In genomic region chr1:67749844-67750689, GRCh38 we compare ENCODE assay signal across 9 cellular contexts.
DNase-seq lines count a peak whose midpoint lies in the region; ATAC-seq and TF ChIP-seq lines count a peak whose summit lies in the region.
"Had no signal": no experiment of that assay in that cellular context is flagged by ENCODE, and none has a peak within 500 bp of the region (broad histone marks: within the 10 kb centered on the region; RNA-seq: fewer than 3 reads in every experiment).

No MANE protein-coding gene starts in this region.

- no peak for TF ChIP-seq CTCF in esophagus muscularis mucosa (IDR thresholded peaks at IDR 0.05)

- H3K9ac ChIP-seq in NT2/D1 (ENCODE audit: insufficient read length, low read depth) (peak overlapping the region; percentile 13), neuronal stem cell (ENCODE audit: low read depth, low read length, poor library complexity) (no peak overlapping the region)

- intact Hi-C loops in esophagus muscularis mucosa (cut with DNase I), result no loop called here

- H3K18ac ChIP-seq in neuronal stem cell (ENCODE audit: low read length), result no peak overlapping the region

- no peak overlapping the region for H3K4me3 Mint-ChIP-seq in activated CD4-positive, alpha-beta memory T cell treated with anti-CD3 and anti-CD28 coated beads, Interleukin-2, amount 10 ng/mL, durations not matched to agents 7 days and 5 days
- no peak overlapping the region for H3K4me3 Mint-ChIP-seq in activated CD8-positive, alpha-beta memory T cell treated with anti-CD3 and anti-CD28 coated beads, Interleukin-2, amount 10 ng/mL, durations not matched to agents 7 days and 5 days
- H3K4me3 Mint-ChIP-seq: CD4-positive, CD25-positive, alpha-beta regulatory T cell had no signal

- peak; percentile 5 for DNase-seq in NCI-H1694 treated with DMSO at 0.1 percent for 48 hours (lab: John Stamatoyannopoulos, UW)
- no peak for DNase-seq in NCI-H1694 (lab: John Stamatoyannopoulos, UW)
- no peak for DNase-seq in NT2/D1 (ENCODE audit: low read depth, low spot score)
- no peak for DNase-seq in esophagus muscularis mucosa (ENCODE audit: extremely low spot score)
- DNase-seq in neuronal stem cell (ENCODE audit: low spot score), result no peak
- no peak for DNase-seq in activated CD4-positive, alpha-beta memory T cell treated with anti-CD3 and anti-CD28 coated beads, Interleukin-2, amount 10 ng/mL, durations not matched to agents 7 days and 5 days
- no peak for DNase-seq in iPS-NIHi7 (ENCODE audit: extremely low spot score)
- DNase-seq in activated CD8-positive, alpha-beta memory T cell treated with anti-CD3 and anti-CD28 coated beads, Interleukin-2, amount 10 ng/mL, durations not matched to agents 7 days and 5 days, result no peak
- DNase-seq: CD4-positive, CD25-positive, alpha-beta regulatory T cell had no signal

- no peak overlapping the region for H4K91ac ChIP-seq in neuronal stem cell (ENCODE audit: low read depth, low read length, poor library complexity)

- peaks cover 5% of the 10 kb centered on the region for H3K36me3 ChIP-seq in NT2/D1 (ENCODE audit: insufficient read depth, insufficient read length, low read length)
- no peaks in the 10 kb centered on the region for H3K36me3 ChIP-seq in esophagus muscularis mucosa
- no peaks in the 10 kb centered on the region for H3K36me3 ChIP-seq in neuronal stem cell (replicated peaks in 1 of 2; ENCODE audit: control insufficient read depth in 2 of 2, insufficient read depth in 2 of 2, low read length in 2 of 2)

- H3K9me3 Mint-ChIP-seq in activated CD4-positive, alpha-beta memory T cell treated with anti-CD3 and anti-CD28 coated beads, Interleukin-2, amount 10 ng/mL, durations not matched to agents 7 days and 5 days, result no peaks in the 10 kb centered on the region
- H3K9me3 Mint-ChIP-seq in activated CD8-positive, alpha-beta memory T cell treated with anti-CD3 and anti-CD28 coated beads, Interleukin-2, amount 10 ng/mL, durations not matched to agents 7 days and 5 days (ENCODE audit: low read depth), result no peaks in the 10 kb centered on the region

- CTCF ChIA-PET in activated CD4-positive, alpha-beta memory T cell treated with anti-CD3 and anti-CD28 coated beads, Interleukin-2, amount 10 ng/mL, durations not matched to agents 7 days and 5 days (lab: Charles Lee), result interaction anchor here (1.0 to 2.5 kb wide), 2 partner anchors 10 to 189 kb away, joined by 4 to 12 read pairs; no protein-coding TSS in a partner anchor
- CTCF ChIA-PET in activated CD8-positive, alpha-beta memory T cell treated with anti-CD3 and anti-CD28 coated beads, Interleukin-2, amount 10 ng/mL, durations not matched to agents 7 days and 5 days (lab: Charles Lee), result interaction anchor here (1.0 to 1.8 kb wide), 2 partner anchors 10 to 189 kb away, joined by 4 to 6 read pairs; no protein-coding TSS in a partner anchor

- H3K14ac ChIP-seq in neuronal stem cell (ENCODE audit: low read length), result no peak overlapping the region

- H3K9me3 ChIP-seq in NT2/D1 (ENCODE audit: insufficient read depth, low read length), result no peaks in the 10 kb centered on the region
- H3K9me3 ChIP-seq in esophagus muscularis mucosa, result no peaks in the 10 kb centered on the region
- no peaks in the 10 kb centered on the region for H3K9me3 ChIP-seq in neuronal stem cell (replicated peaks in 1 of 2; ENCODE audit: control insufficient read depth in 2 of 2, insufficient read depth in 1 of 2, low read depth in 1 of 2, low read length in 2 of 2)

- no peaks in the 10 kb centered on the region for H3K36me3 Mint-ChIP-seq in activated CD4-positive, alpha-beta memory T cell treated with anti-CD3 and anti-CD28 coated beads, Interleukin-2, amount 10 ng/mL, durations not matched to agents 7 days and 5 days (ENCODE audit: low read depth)
- H3K36me3 Mint-ChIP-seq in activated CD8-positive, alpha-beta memory T cell treated with anti-CD3 and anti-CD28 coated beads, Interleukin-2, amount 10 ng/mL, durations not matched to agents 7 days and 5 days, result no peaks in the 10 kb centered on the region
- H3K36me3 Mint-ChIP-seq: CD4-positive, CD25-positive, alpha-beta regulatory T cell had no signal

- H2BK12ac ChIP-seq in neuronal stem cell (ENCODE audit: low read length), result no peak overlapping the region

- H3K27me3 Mint-ChIP-seq in activated CD4-positive, alpha-beta memory T cell treated with anti-CD3 and anti-CD28 coated beads, Interleukin-2, amount 10 ng/mL, durations not matched to agents 7 days and 5 days, result peaks cover 12% of the 10 kb centered on the region
- H3K27me3 Mint-ChIP-seq in activated CD8-positive, alpha-beta memory T cell treated with anti-CD3 and anti-CD28 coated beads, Interleukin-2, amount 10 ng/mL, durations not matched to agents 7 days and 5 days, result peaks cover 32% of the 10 kb centered on the region

- H3K79me1 ChIP-seq in neuronal stem cell (ENCODE audit: low read depth, low read length), result no peaks in the 10 kb centered on the region

- H3K27ac Mint-ChIP-seq in activated CD4-positive, alpha-beta memory T cell treated with anti-CD3 and anti-CD28 coated beads, Interleukin-2, amount 10 ng/mL, durations not matched to agents 7 days and 5 days, result no peak overlapping the region
- H3K27ac Mint-ChIP-seq in activated CD8-positive, alpha-beta memory T cell treated with anti-CD3 and anti-CD28 coated beads, Interleukin-2, amount 10 ng/mL, durations not matched to agents 7 days and 5 days, result no peak overlapping the region
- H3K27ac Mint-ChIP-seq: CD4-positive, CD25-positive, alpha-beta regulatory T cell had no signal

- WGBS in esophagus muscularis mucosa, result 37% methylated on average over 8 of the region's 8 CpGs
- WGBS in neuronal stem cell (ENCODE audit: extremely low coverage in 2 of 2, insufficient read length in 2 of 2, insufficient replicate concordance in 1 of 2), 2 donors, result no CpG with 5 or more reads among the region's 8 CpGs

- peak overlapping the region; percentile 49 for H2AFZ ChIP-seq in neuronal stem cell (ENCODE audit: low read length)

- no peak overlapping the region for H3K4ac ChIP-seq in neuronal stem cell (ENCODE audit: low read length)

- H2BK120ac ChIP-seq in neuronal stem cell (ENCODE audit: low read depth, low read length), result no peak overlapping the region

- no peak overlapping the region for H4K8ac ChIP-seq in neuronal stem cell (ENCODE audit: low read depth, low read length)

- H3K27ac ChIP-seq in esophagus muscularis mucosa (replicated peaks in 1 of 4), result peak overlapping the region; percentile 85 to 91 (median 88)
- peak overlapping the region; percentile 38 for H3K27ac ChIP-seq in neuronal stem cell (replicated peaks; ENCODE audit: low read length)

- no peak overlapping the region for H2AK5ac ChIP-seq in neuronal stem cell (ENCODE audit: low read depth, low read length)

- TF ChIP-seq POLR2A in esophagus muscularis mucosa (IDR thresholded peaks at IDR 0.05; ENCODE audit: low read depth), result no peak

- H3K27me3 ChIP-seq in NT2/D1 (ENCODE audit: insufficient read depth, insufficient read length) (no peaks in the 10 kb centered on the region), esophagus muscularis mucosa (no peaks in the 10 kb centered on the region), neuronal stem cell (ENCODE audit: control insufficient read depth in 3 of 3, insufficient read depth in 3 of 3, low read depth in 1 of 3, low read length in 3 of 3) (no peaks in the 10 kb centered on the region)

- POLR2A ChIA-PET in activated CD4-positive, alpha-beta memory T cell treated with anti-CD3 and anti-CD28 coated beads, Interleukin-2, amount 10 ng/mL, durations not matched to agents 7 days and 5 days (lab: Charles Lee), result no interaction called here

- peak; percentile 54 for TF ChIP-seq EP300 in esophagus muscularis mucosa (IDR thresholded peaks at IDR 0.05)

- H3K4me1 Mint-ChIP-seq in activated CD4-positive, alpha-beta memory T cell treated with anti-CD3 and anti-CD28 coated beads, Interleukin-2, amount 10 ng/mL, durations not matched to agents 7 days and 5 days, result peaks cover 30% of the 10 kb centered on the region
- peaks cover 32% of the 10 kb centered on the region for H3K4me1 Mint-ChIP-seq in activated CD8-positive, alpha-beta memory T cell treated with anti-CD3 and anti-CD28 coated beads, Interleukin-2, amount 10 ng/mL, durations not matched to agents 7 days and 5 days

- no peak overlapping the region for H3K23ac ChIP-seq in neuronal stem cell (ENCODE audit: low read depth, low read length, poor library complexity)

- H3K4me1 ChIP-seq in NT2/D1 (ENCODE audit: insufficient read depth, insufficient read length) (peaks cover 8% of the 10 kb centered on the region), esophagus muscularis mucosa (peaks cover 54 to 99% (median 95%) of the 10 kb centered on the region in 4 donors), neuronal stem cell (ENCODE audit: control insufficient read depth in 2 of 2, insufficient read depth in 1 of 2, low read depth in 1 of 2, low read length in 2 of 2) (peaks cover 25 to 30% of the 10 kb centered on the region in 2 donors)

- H3K4me2 ChIP-seq in neuronal stem cell (ENCODE audit: insufficient read depth, low read length, poor library complexity, severe bottlenecking), result no peak overlapping the region

- H2BK15ac ChIP-seq in neuronal stem cell (ENCODE audit: low read length), result no peak overlapping the region

- ATAC-seq in activated CD8-positive, alpha-beta memory T cell treated with anti-CD3 and anti-CD28 coated beads, Interleukin-2, amount 10 ng/mL, durations not matched to agents 7 days and 5 days, result no peak

- no peak overlapping the region for H3K4me3 ChIP-seq in NT2/D1 (ENCODE audit: insufficient read length, low read depth)
- peak overlapping the region; percentile 7 to 48 (median 30) for H3K4me3 ChIP-seq in esophagus muscularis mucosa
- no peak overlapping the region for H3K4me3 ChIP-seq in neuronal stem cell (ENCODE audit: low read length in 2 of 2)

- H2BK5ac ChIP-seq in neuronal stem cell (ENCODE audit: low read length), result no peak overlapping the region

Comparison
In these comparisons a context has a peak if more than half of its experiments do, and no peak if none do; other contexts are left out.
1. H3K4me3 ChIP-seq: peak in esophagus muscularis mucosa (4 of 4); none in NT2/D1 (single experiment) and neuronal stem cell (0 of 2).